Comparison of ENCODE assay signal across 22 cellular contexts in genomic region chrX:138917781-138918180, GRCh38.
A peak's percentile ranks its signal among the peaks of the same experiment; 100 is the strongest.
DNase-seq lines count a peak whose midpoint lies in the region; ATAC-seq and TF ChIP-seq lines count a peak whose summit lies in the region.
"Had no signal": no experiment of that assay in that cellular context is flagged by ENCODE, and none has a peak within 500 bp of the region (broad histone marks: within the 10 kb centered on the region; RNA-seq: fewer than 3 reads in every experiment).

No MANE protein-coding gene starts in this region.

- in situ Hi-C loops in Caki2 (cut with HindIII; ENCODE audit: low pct_unique_long_range_greater_than_20kb, low sequenced_read_pairs), result no loop called here

- intact Hi-C loops in heart right ventricle (cut with DNase I), result no loop called here

- no peaks in the 10 kb centered on the region for H3K9me3 ChIP-seq in heart right ventricle
- H3K9me3 ChIP-seq: BE2C, HAP-1, neutrophil had no signal

- H3K4me3 ChIP-seq in fibroblast of mammary gland (ENCODE audit: control insufficient read depth, low read depth, low read length) (no peak overlapping the region), skeletal muscle cell (ENCODE audit: low read depth, low read length) (no peak overlapping the region), heart right ventricle (no peak overlapping the region)
- H3K4me3 ChIP-seq: HAP-1 had no signal

- POLR2A ChIA-PET in RWPE1 (lab: Yijun Ruan, JAX; ENCODE audit: low non-redundant PET), result no interaction called here

- CTCF ChIA-PET in RWPE1 (lab: Yijun Ruan, JAX), result interaction anchor here (0.6 kb wide), 1 partner anchor 876 kb away, joined by 3 read pairs; no protein-coding TSS in a partner anchor

- no peaks in the 10 kb centered on the region for H3K27me3 ChIP-seq in heart right ventricle
- H3K27me3 ChIP-seq: BE2C, brain microvascular endothelial cell, neutrophil had no signal

- H3K4me1 ChIP-seq in heart right ventricle, result no peaks in the 10 kb centered on the region
- H3K4me1 ChIP-seq: BE2C, HAP-1 had no signal

- H3K27ac ChIP-seq in RWPE1 (no peak overlapping the region), heart right ventricle (no peak overlapping the region)
- H3K27ac ChIP-seq: brain microvascular endothelial cell, neutrophil had no signal

- 38 to 40% methylated on average over 2 of the region's 2 CpGs for WGBS in heart right ventricle, 2 donors

- no peak for ATAC-seq in GM18511 (IDR thresholded peaks at IDR 0.05; ENCODE audit: unreplicated experiment)
- ATAC-seq in heart right ventricle, result no peak
- ATAC-seq: activated CD8-positive, alpha-beta T cell treated with anti-CD3 and anti-CD28 coated beads for 36 hours; activated naive CD4-positive, alpha-beta T cell treated with anti-CD3 and anti-CD28 coated beads, Interleukin-2, amount 50 U/mL, for 72 hours; activated T-cell treated with anti-CD3 and anti-CD28 coated beads, Interleukin-2, amount 50 U/mL, for 72 hours; esophagus mucosa; left colon; sciatic nerve; T-helper 17 cell had no signal

- H3K36me3 ChIP-seq in heart right ventricle, result no peaks in the 10 kb centered on the region
- H3K36me3 ChIP-seq: BE2C, brain microvascular endothelial cell, HAP-1, neutrophil had no signal

- no peak for TF ChIP-seq CTCF in RWPE1 (conservative IDR thresholded peaks at IDR 0.05; ENCODE audit: low read depth)
- TF ChIP-seq CTCF in fibroblast of mammary gland (conservative IDR thresholded peaks at IDR 0.05; ENCODE audit: control insufficient read depth, insufficient read depth, low read depth, low read length), result no peak
- no peak for TF ChIP-seq CTCF in heart right ventricle (IDR thresholded peaks at IDR 0.05)

- DNase-seq in Caki2 (ENCODE audit: low read depth) (peak; percentile 6), RWPE1 (ENCODE audit: low spot score) (peak; percentile 20), fibroblast of mammary gland (ENCODE audit: low read depth) (peak; percentile 87), skeletal muscle cell (ENCODE audit: low read depth) (peak; percentile 45), DMS 273 treated with DMSO at 0.1 percent for 48 hours (lab: John Stamatoyannopoulos, UW) (no peak), heart right ventricle (no peak), NCI-H1930 (lab: John Stamatoyannopoulos, UW) (no peak)
- DNase-seq: activated CD8-positive, alpha-beta T cell treated with anti-CD3 and anti-CD28 coated beads for 36 hours; activated T-cell treated with anti-CD3 and anti-CD28 coated beads, Interleukin-2, amount 50 U/mL, for 72 hours; BE2C; brain microvascular endothelial cell; left colon; NCI-H146; NCI-H2227 treated with DMSO at 0.1 percent for 48 hours; SHP77; T-helper 17 cell had no signal

Comparison
In these comparisons a context has a peak if more than half of its experiments do, and no peak if none do; other contexts are left out.
1. DNase-seq: peak in Caki2 (single experiment), RWPE1 (single experiment), fibroblast of mammary gland (single experiment) and skeletal muscle cell (single experiment); none in DMS 273 treated with DMSO at 0.1 percent for 48 hours (single experiment), heart right ventricle (0 of 2) and NCI-H1930 (0 of 2).